In the genomic region with DNA sequence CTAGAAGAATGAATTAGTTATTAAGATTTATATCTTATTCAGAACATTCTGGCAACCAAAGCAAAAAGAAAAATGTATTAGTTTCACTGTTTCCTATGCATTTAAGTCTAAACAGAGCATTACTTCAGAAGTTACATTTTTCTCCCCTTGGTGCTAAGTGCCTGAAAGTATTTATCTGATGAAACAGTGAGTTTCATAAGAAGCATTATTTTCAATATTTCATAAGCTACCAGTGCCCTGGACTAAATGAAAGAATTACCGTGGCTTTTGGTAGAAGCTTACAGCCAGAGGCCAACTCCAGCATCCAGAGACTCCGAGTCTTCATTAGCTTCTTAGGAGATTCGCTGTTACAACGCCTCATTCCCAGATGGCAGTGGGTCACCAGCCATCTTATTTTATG, we compare ENCODE assay signal across 9 cellular contexts.
"Had no signal": no experiment of that assay in that cellular context is flagged by ENCODE, and none has a peak within 500 bp of the region (broad histone marks: within the 10 kb centered on the region; RNA-seq: fewer than 3 reads in every experiment).

No MANE protein-coding gene starts in this region.

- H2AFZ ChIP-seq: GM23248 had no signal

- H3K36me3 ChIP-seq: HAP-1 had no signal

- H3K4me1 ChIP-seq: HAP-1 had no signal

- H3K4me2 ChIP-seq: KMS-11 had no signal

- H3K9ac ChIP-seq: GM23248, KMS-11 had no signal

- H3K4me3 ChIP-seq: GM23248, HAP-1, K562 had no signal

- H3K27ac ChIP-seq: GM23248, KMS-11 had no signal

- H3K9me3 ChIP-seq: HAP-1 had no signal

- ATAC-seq: HCT116, K562 had no signal

- DNase-seq: GM23248, GOT3, H7, HFFc6, IMR-90 had no signal
